27 cellular contexts compared by ENCODE assay signal in genomic region chrX:123277347-123277746, GRCh38.
"Had no signal": no experiment of that assay in that cellular context is flagged by ENCODE, and none has a peak within 500 bp of the region (broad histone marks: within the 10 kb centered on the region; RNA-seq: fewer than 3 reads in every experiment).

No MANE protein-coding gene starts in this region.

- H3K4me3 ChIP-seq: body of pancreas, hepatocyte, left lung, lung, neural progenitor cell, sigmoid colon, smooth muscle cell, stomach, suprapubic skin, tibial nerve had no signal

- H3K27ac ChIP-seq: body of pancreas, hepatocyte, left lung, neural progenitor cell, sigmoid colon, stomach, suprapubic skin, tibial nerve had no signal

- H3K4me2 ChIP-seq: hepatocyte, neural progenitor cell, smooth muscle cell had no signal

- ATAC-seq: activated CD8-positive, alpha-beta memory T cell treated with anti-CD3 and anti-CD28 coated beads, Interleukin-2, amount 10 ng/mL, durations not matched to agents 7 days and 5 days; activated CD8-positive, alpha-beta T cell treated with anti-CD3 and anti-CD28 coated beads for 36 hours; body of pancreas; esophagus mucosa; left lung; naive thymus-derived CD8-positive, alpha-beta T cell; stimulated activated memory B cell treated with anti-CD40 and anti-IgM and Interleukin-4, amounts not matched to agents 10 μg/mL and 1 μg/mL and 100 μg/mL, for 72 hours had no signal

- DNase-seq: activated CD4-positive, alpha-beta T cell treated with anti-CD3 and anti-CD28 coated beads, Interleukin-2, amount 10 ng/mL, durations not matched to agents 7 days and 5 days; activated CD8-positive, alpha-beta memory T cell treated with anti-CD3 and anti-CD28 coated beads, Interleukin-2, amount 10 ng/mL, durations not matched to agents 7 days and 5 days; activated CD8-positive, alpha-beta T cell treated with anti-CD3 and anti-CD28 coated beads for 36 hours; activated effector memory CD4-positive, alpha-beta T cell treated with anti-CD3 and anti-CD28 coated beads, Interleukin-2, amount 50 U/mL, for 16 hours; activated T-cell treated with anti-CD3 and anti-CD28 coated beads for 4 hours; anterior cingulate cortex; body of pancreas; caudate nucleus; dermis blood vessel endothelial cell; effector CD8-positive, alpha-beta T cell; foreskin melanocyte; glutamatergic neuron; kidney glomerular epithelial cell; left lung; naive thymus-derived CD8-positive, alpha-beta T cell; retina; sigmoid colon; stimulated activated CD4-positive, alpha-beta T cell treated with anti-CD3 and anti-CD28 coated beads, Interleukin-15, amount 100 ng/mL, for 24 hours; stomach had no signal

- H3K4me1 ChIP-seq: body of pancreas, left lung, neural progenitor cell, sigmoid colon, stomach, suprapubic skin, tibial nerve had no signal

- H3K9me3 ChIP-seq: body of pancreas, left lung, sigmoid colon, stomach, suprapubic skin, tibial nerve had no signal
